ENCODE assay signal across 39 cellular contexts in the genomic region with DNA sequence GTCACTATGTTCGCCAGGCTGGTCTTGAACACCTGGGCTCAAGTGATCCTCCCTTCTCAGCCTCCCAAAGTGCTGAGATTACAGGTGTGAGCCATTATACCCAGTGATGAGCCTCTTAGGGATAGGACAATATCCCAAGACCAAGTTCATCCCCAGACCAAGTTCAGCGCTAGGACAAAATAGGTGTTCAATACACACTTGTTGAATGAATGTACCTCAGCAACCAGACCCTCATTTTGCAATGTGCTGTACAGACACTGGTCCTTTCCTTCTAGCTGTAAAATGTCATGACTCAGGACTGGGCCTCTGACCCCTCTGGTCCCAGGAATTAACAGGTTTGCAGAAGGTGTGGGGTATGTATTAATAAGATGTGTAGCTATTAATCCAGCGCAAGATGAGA.
"Had no signal": no experiment of that assay in that cellular context is flagged by ENCODE, and none has a peak within 500 bp of the region (broad histone marks: within the 10 kb centered on the region; RNA-seq: fewer than 3 reads in every experiment).

No MANE protein-coding gene starts in this region.

- H3K27me3 Mint-ChIP-seq: activated T-helper 17 cell treated with anti-CD3 and anti-CD28 coated beads, Interleukin-2, amount 50 U/mL, for 72 hours had no signal

- H3K27ac Mint-ChIP-seq: activated naive CD4-positive, alpha-beta T cell treated with anti-CD3 and anti-CD28 coated beads for 36 hours; activated naive CD4-positive, alpha-beta T cell treated with anti-CD3 and anti-CD28 coated beads, Interleukin-2, amount 10 ng/mL, durations not matched to agents 7 days and 5 days; activated naive CD4-positive, alpha-beta T cell treated with anti-CD3 and anti-CD28 coated beads, Interleukin-2, amount 50 U/mL, for 24 hours; activated naive CD4-positive, alpha-beta T cell treated with anti-CD3 and anti-CD28 coated beads, Interleukin-2, amount 50 U/mL, for 72 hours; activated naive CD8-positive, alpha-beta T cell; activated naive CD8-positive, alpha-beta T cell treated with anti-CD3 and anti-CD28 coated beads for 36 hours; activated naive CD8-positive, alpha-beta T cell treated with anti-CD3 and anti-CD28 coated beads, Interleukin-2, amount 10 ng/mL, durations not matched to agents 7 days and 5 days; activated naive CD8-positive, alpha-beta T cell treated with anti-CD3 and anti-CD28 coated beads, Interleukin-2, amount 50 U/mL, for 24 hours; activated T-cell treated with anti-CD3 and anti-CD28 coated beads, Interleukin-2, amount 50 U/mL, for 24 hours; activated T-cell treated with anti-CD3 and anti-CD28 coated beads, Interleukin-2, amount 50 U/mL, for 72 hours; activated T-helper 1 cell treated with anti-CD3 and anti-CD28 coated beads, Interleukin-12 subunit alpha, Interleukin-12 subunit beta, Interleukin-2, Interleukin-4 antibody, amounts not matched to agents 30 ng/mL and 10 ng/mL and 1 ng/mL, durations not matched to agents 14 hours and 24 hours and 36 hours; activated T-helper 17 cell treated with anti-CD3 and anti-CD28 coated beads, Interleukin-2, amount 50 U/mL, for 72 hours; activated T-helper 2 cell treated with anti-CD3 and anti-CD28 coated beads, Interferon-gamma antibody, Interleukin-2, Interleukin-4, amounts not matched to agents 10 μg/mL and 5 μg/mL and 100 μg/mL, durations not matched to agents 14 hours and 24 hours and 36 hours; brain had no signal

- H3K27ac ChIP-seq: adrenal gland, ascending aorta, body of pancreas, brain microvascular endothelial cell, breast epithelium, cardiac muscle cell had no signal

- H3K4me3 Mint-ChIP-seq: activated naive CD4-positive, alpha-beta T cell treated with anti-CD3 and anti-CD28 coated beads for 36 hours; activated naive CD4-positive, alpha-beta T cell treated with anti-CD3 and anti-CD28 coated beads, Interleukin-2, amount 10 ng/mL, durations not matched to agents 7 days and 5 days; activated naive CD4-positive, alpha-beta T cell treated with anti-CD3 and anti-CD28 coated beads, Interleukin-2, amount 50 U/mL, for 24 hours; activated naive CD8-positive, alpha-beta T cell; activated naive CD8-positive, alpha-beta T cell treated with anti-CD3 and anti-CD28 coated beads for 36 hours; activated naive CD8-positive, alpha-beta T cell treated with anti-CD3 and anti-CD28 coated beads, Interleukin-2, amount 10 ng/mL, durations not matched to agents 7 days and 5 days; activated naive CD8-positive, alpha-beta T cell treated with anti-CD3 and anti-CD28 coated beads, Interleukin-2, amount 50 U/mL, for 24 hours; activated T-cell treated with anti-CD3 and anti-CD28 coated beads, Interleukin-2, amount 50 U/mL, for 24 hours; activated T-cell treated with anti-CD3 and anti-CD28 coated beads, Interleukin-2, amount 50 U/mL, for 72 hours; activated T-helper 1 cell treated with anti-CD3 and anti-CD28 coated beads, Interleukin-12 subunit alpha, Interleukin-12 subunit beta, Interleukin-2, Interleukin-4 antibody, amounts not matched to agents 30 ng/mL and 10 ng/mL and 1 ng/mL, durations not matched to agents 14 hours and 24 hours and 36 hours; activated T-helper 17 cell treated with anti-CD3 and anti-CD28 coated beads, Interleukin-2, amount 50 U/mL, for 72 hours; brain; central memory CD8-positive, alpha-beta T cell had no signal

- H3K4me1 Mint-ChIP-seq: activated naive CD4-positive, alpha-beta T cell treated with anti-CD3 and anti-CD28 coated beads, Interleukin-2, amount 10 ng/mL, durations not matched to agents 7 days and 5 days; activated naive CD4-positive, alpha-beta T cell treated with anti-CD3 and anti-CD28 coated beads, Interleukin-2, amount 50 U/mL, for 24 hours; activated naive CD8-positive, alpha-beta T cell treated with anti-CD3 and anti-CD28 coated beads, Interleukin-2, amount 50 U/mL, for 24 hours; activated T-helper 17 cell treated with anti-CD3 and anti-CD28 coated beads, Interleukin-2, amount 50 U/mL, for 72 hours; central memory CD8-positive, alpha-beta T cell had no signal

- H3K27me3 ChIP-seq: ascending aorta, body of pancreas, brain microvascular endothelial cell had no signal

- FAIRE-seq: bronchial epithelial cell, colon had no signal

- DNase-seq: activated effector memory CD4-positive, alpha-beta T cell treated with anti-CD3 and anti-CD28 coated beads, Interleukin-2, amount 50 U/mL, for 16 hours; activated effector memory CD4-positive, alpha-beta T cell treated with Interleukin-2 at 50 U/mL for 16 hours; activated gamma-delta T cell; activated gamma-delta T cell treated with Interleukin-2 at 50 U/mL for 16 hours; activated naive CD4-positive, alpha-beta T cell; activated naive CD4-positive, alpha-beta T cell treated with anti-CD3 and anti-CD28 coated beads for 36 hours; activated naive CD4-positive, alpha-beta T cell treated with anti-CD3 and anti-CD28 coated beads, Interleukin-2, amount 10 ng/mL, durations not matched to agents 7 days and 5 days; activated naive CD4-positive, alpha-beta T cell treated with anti-CD3 and anti-CD28 coated beads, Interleukin-2, amount 50 U/mL, for 16 hours; activated naive CD4-positive, alpha-beta T cell treated with Interleukin-2 at 50 U/mL for 16 hours; activated naive CD8-positive, alpha-beta T cell treated with anti-CD3 and anti-CD28 coated beads for 36 hours; activated naive CD8-positive, alpha-beta T cell treated with anti-CD3 and anti-CD28 coated beads, Interleukin-2, amount 10 ng/mL, durations not matched to agents 7 days and 5 days; activated naive CD8-positive, alpha-beta T cell treated with anti-CD3 and anti-CD28 coated beads, Interleukin-2, amount 50 U/mL, for 24 hours; activated T-cell treated with anti-CD3 and anti-CD28 coated beads, Interleukin-2, amount 50 U/mL, for 1 hour; activated T-cell treated with anti-CD3 and anti-CD28 coated beads, Interleukin-2, amount 50 U/mL, for 24 hours; activated T-cell treated with anti-CD3 and anti-CD28 coated beads, Interleukin-2, amount 50 U/mL, for 48 hours; activated T-cell treated with anti-CD3 and anti-CD28 coated beads, Interleukin-2, amount 50 U/mL, for 72 hours; adrenal gland; amniotic stem cell; amygdala; anterior cingulate cortex; aorta; body of pancreas; brain microvascular endothelial cell; caudate nucleus; central memory CD4-positive, alpha-beta T cell; cerebellar nuclear complex had no signal

- H3K36me3 Mint-ChIP-seq: activated naive CD4-positive, alpha-beta T cell treated with anti-CD3 and anti-CD28 coated beads, Interleukin-2, amount 10 ng/mL, durations not matched to agents 7 days and 5 days; activated naive CD4-positive, alpha-beta T cell treated with anti-CD3 and anti-CD28 coated beads, Interleukin-2, amount 50 U/mL, for 24 hours; activated naive CD4-positive, alpha-beta T cell treated with anti-CD3 and anti-CD28 coated beads, Interleukin-2, amount 50 U/mL, for 72 hours; activated naive CD8-positive, alpha-beta T cell; activated naive CD8-positive, alpha-beta T cell treated with anti-CD3 and anti-CD28 coated beads for 36 hours; activated naive CD8-positive, alpha-beta T cell treated with anti-CD3 and anti-CD28 coated beads, Interleukin-2, amount 10 ng/mL, durations not matched to agents 7 days and 5 days; brain had no signal

- ATAC-seq: activated naive CD4-positive, alpha-beta T cell treated with anti-CD3 and anti-CD28 coated beads, Interleukin-2, amount 50 U/mL, for 72 hours; activated naive CD8-positive, alpha-beta T cell treated with anti-CD3 and anti-CD28 coated beads, Interleukin-2, amount 50 U/mL, for 24 hours; activated T-cell treated with anti-CD3 and anti-CD28 coated beads, Interleukin-2, amount 50 U/mL, for 72 hours; activated T-helper 17 cell treated with anti-CD3 and anti-CD28 coated beads, Interleukin-2, amount 50 U/mL, for 72 hours; body of pancreas had no signal

- H3K36me3 ChIP-seq: adrenal gland, ascending aorta, brain microvascular endothelial cell, breast epithelium, cardiac muscle cell had no signal

- H3K4me1 ChIP-seq: adrenal gland, ascending aorta, body of pancreas, breast epithelium had no signal

- H3K9me3 ChIP-seq: adrenal gland, ascending aorta, body of pancreas, breast epithelium had no signal

- H3K9me3 Mint-ChIP-seq: activated naive CD4-positive, alpha-beta T cell treated with anti-CD3 and anti-CD28 coated beads for 36 hours; activated naive CD4-positive, alpha-beta T cell treated with anti-CD3 and anti-CD28 coated beads, Interleukin-2, amount 10 ng/mL, durations not matched to agents 7 days and 5 days; activated naive CD4-positive, alpha-beta T cell treated with anti-CD3 and anti-CD28 coated beads, Interleukin-2, amount 50 U/mL, for 24 hours; activated naive CD4-positive, alpha-beta T cell treated with anti-CD3 and anti-CD28 coated beads, Interleukin-2, amount 50 U/mL, for 72 hours; activated naive CD8-positive, alpha-beta T cell treated with anti-CD3 and anti-CD28 coated beads for 36 hours; activated naive CD8-positive, alpha-beta T cell treated with anti-CD3 and anti-CD28 coated beads, Interleukin-2, amount 10 ng/mL, durations not matched to agents 7 days and 5 days; activated naive CD8-positive, alpha-beta T cell treated with anti-CD3 and anti-CD28 coated beads, Interleukin-2, amount 50 U/mL, for 24 hours; activated T-cell treated with anti-CD3 and anti-CD28 coated beads, Interleukin-2, amount 50 U/mL, for 24 hours; activated T-cell treated with anti-CD3 and anti-CD28 coated beads, Interleukin-2, amount 50 U/mL, for 72 hours; activated T-helper 1 cell treated with anti-CD3 and anti-CD28 coated beads, Interleukin-12 subunit alpha, Interleukin-12 subunit beta, Interleukin-2, Interleukin-4 antibody, amounts not matched to agents 30 ng/mL and 10 ng/mL and 1 ng/mL, durations not matched to agents 14 hours and 24 hours and 36 hours; activated T-helper 17 cell treated with anti-CD3 and anti-CD28 coated beads, Interleukin-2, amount 50 U/mL, for 72 hours; activated T-helper 2 cell treated with anti-CD3 and anti-CD28 coated beads, Interferon-gamma antibody, Interleukin-2, Interleukin-4, amounts not matched to agents 10 μg/mL and 5 μg/mL and 100 μg/mL, durations not matched to agents 14 hours and 24 hours and 36 hours; brain; central memory CD8-positive, alpha-beta T cell had no signal

- H3K4me3 ChIP-seq: adrenal gland, ascending aorta, body of pancreas, breast epithelium, cardiac muscle cell had no signal
